In the genomic region with DNA sequence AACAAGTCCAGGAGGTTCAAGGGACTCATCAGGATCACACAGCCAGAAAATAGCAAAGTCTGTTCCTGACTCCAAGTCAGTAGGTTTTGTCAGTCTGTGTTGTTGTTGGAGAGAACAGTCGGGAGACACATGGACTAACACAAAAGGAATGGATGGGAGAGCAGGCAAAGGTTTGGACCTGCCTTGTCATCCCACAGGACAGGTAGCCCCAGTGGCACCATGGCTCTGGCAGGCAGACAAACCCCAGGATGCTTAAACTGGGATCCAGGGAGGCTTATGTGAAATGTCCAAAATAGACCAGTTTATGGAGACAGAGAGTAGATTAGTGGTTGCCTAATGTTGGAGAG, we compare ENCODE assay signal across 25 cellular contexts.
DNase-seq lines count a peak whose midpoint lies in the region; TF ChIP-seq lines count a peak whose summit lies in the region.
"Had no signal": no experiment of that assay in that cellular context is flagged by ENCODE, and none has a peak within 500 bp of the region (broad histone marks: within the 10 kb centered on the region; RNA-seq: fewer than 3 reads in every experiment).

No MANE protein-coding gene starts in this region.

- no peak overlapping the region for H4K91ac ChIP-seq in trophoblast cell (ENCODE audit: low read depth, low read length)

- TF ChIP-seq CTCF in right atrium auricular region (IDR thresholded peaks at IDR 0.05) (no peak), fibroblast of mammary gland (conservative IDR thresholded peaks at IDR 0.05; ENCODE audit: control insufficient read depth, insufficient read depth, low read depth, low read length) (no peak)

- DNase-seq in right atrium auricular region (ENCODE audit: low spot score) (no peak), cardiac septum (ENCODE audit: low spot score) (no peak), fibroblast of mammary gland (ENCODE audit: low read depth) (peak; percentile 33), trophoblast cell (no peak), GM19240 (ENCODE audit: insufficient read length, low spot score) (no peak), HAP-1 (ENCODE audit: low spot score in 2 of 2) (no peak)
- no peak for DNase-seq in activated CD8-positive, alpha-beta memory T cell treated with anti-CD3 and anti-CD28 coated beads, Interleukin-2, amount 50 U/mL, for 48 hours
- DNase-seq in activated T-cell treated with anti-CD3 and anti-CD28 coated beads, Interleukin-2, amount 50 U/mL, for 24 hours: no peak
- DNase-seq: 8988T; activated CD4-positive, alpha-beta memory T cell treated with anti-CD3 and anti-CD28 coated beads for 36 hours; activated CD4-positive, CD25-positive, alpha-beta regulatory T cell; activated CD8-positive, alpha-beta memory T cell treated with anti-CD3 and anti-CD28 coated beads, Interleukin-2, amount 50 U/mL, for 4 hours; CD4-positive, alpha-beta memory T cell; cerebellar nuclear complex; GM23248; Karpas-422; NCI-H1436; T-helper 1 cell had no signal

- no peak overlapping the region for H3K4me3 ChIP-seq in right atrium auricular region
- no peak overlapping the region for H3K4me3 ChIP-seq in fibroblast of mammary gland (ENCODE audit: control insufficient read depth, low read depth, low read length)
- no peak overlapping the region for H3K4me3 ChIP-seq in trophoblast cell (ENCODE audit: low read depth, low read length)
- no peak overlapping the region for H3K4me3 ChIP-seq in HAP-1
- H3K4me3 ChIP-seq: GM12878, GM23248, heart left ventricle, smooth muscle cell had no signal

- H2AFZ ChIP-seq in trophoblast cell (ENCODE audit: insufficient read depth, low read length, poor library complexity): no peak overlapping the region
- H2AFZ ChIP-seq: GM23248 had no signal

- H3K4me3 Mint-ChIP-seq in activated T-cell treated with anti-CD3 and anti-CD28 coated beads, Interleukin-2, amount 50 U/mL, for 24 hours: no peak overlapping the region
- H3K4me3 Mint-ChIP-seq: activated CD4-positive, alpha-beta memory T cell treated with anti-CD3 and anti-CD28 coated beads for 36 hours; CD4-positive, alpha-beta memory T cell; memory B cell had no signal

- no peaks in the 10 kb centered on the region for H3K27me3 ChIP-seq in right atrium auricular region
- H3K27me3 ChIP-seq in trophoblast cell (ENCODE audit: insufficient read depth, low read length): no peaks in the 10 kb centered on the region
- H3K27me3 ChIP-seq in HAP-1 (ENCODE audit: low read depth): peaks cover 62% of the 10 kb centered on the region

- H3K9me3 ChIP-seq in right atrium auricular region: no peaks in the 10 kb centered on the region
- H3K9me3 ChIP-seq in trophoblast cell (ENCODE audit: insufficient read depth, low read depth, low read length): no peaks in the 10 kb centered on the region
- no peaks in the 10 kb centered on the region for H3K9me3 ChIP-seq in HAP-1
- H3K9me3 ChIP-seq: heart left ventricle had no signal

- no peak overlapping the region for H3K4ac ChIP-seq in trophoblast cell (ENCODE audit: low read depth, low read length)

- H3K4me1 ChIP-seq in right atrium auricular region (peaks cover 0 to 23% of the 10 kb centered on the region in 2 donors), trophoblast cell (ENCODE audit: control insufficient read depth in 1 of 2, insufficient read depth in 2 of 2, low read length in 2 of 2) (peaks cover 6 to 8% of the 10 kb centered on the region in 2 experiments), HAP-1 (no peaks in the 10 kb centered on the region)

- no peaks in the 10 kb centered on the region for H3K36me3 ChIP-seq in right atrium auricular region
- H3K36me3 ChIP-seq in trophoblast cell (ENCODE audit: control insufficient read depth in 1 of 2, insufficient read depth in 2 of 2, low read length in 2 of 2): no peaks in the 10 kb centered on the region
- H3K36me3 ChIP-seq in HAP-1 (replicated peaks): no peaks in the 10 kb centered on the region
- H3K36me3 ChIP-seq: heart left ventricle had no signal

- H3K9ac ChIP-seq in trophoblast cell (ENCODE audit: low read length): no peak overlapping the region
- H3K9ac ChIP-seq: GM23248 had no signal

- H3K27ac Mint-ChIP-seq in activated T-cell treated with anti-CD3 and anti-CD28 coated beads, Interleukin-2, amount 50 U/mL, for 24 hours: no peak overlapping the region
- H3K27ac Mint-ChIP-seq: activated CD4-positive, alpha-beta memory T cell treated with anti-CD3 and anti-CD28 coated beads for 36 hours; activated naive CD4-positive, alpha-beta T cell treated with anti-CD3 and anti-CD28 coated beads, Interleukin-2, amount 50 U/mL, for 72 hours; activated T-helper 2 cell treated with anti-CD3 and anti-CD28 coated beads, Interferon-gamma antibody, Interleukin-2, Interleukin-4, amounts not matched to agents 10 μg/mL and 5 μg/mL and 100 μg/mL, durations not matched to agents 14 hours and 24 hours and 36 hours; CD4-positive, alpha-beta memory T cell; memory B cell had no signal

- no peak overlapping the region for H2AK5ac ChIP-seq in trophoblast cell (ENCODE audit: low read length)

- H3K23ac ChIP-seq in trophoblast cell (ENCODE audit: low read length): no peak overlapping the region

- intact Hi-C loops in cardiac septum (cut with DNase I): no loop called here

- no peak overlapping the region for H2BK120ac ChIP-seq in trophoblast cell (ENCODE audit: insufficient read depth, low read length, poor library complexity)

- no peak overlapping the region for H4K12ac ChIP-seq in trophoblast cell (ENCODE audit: low read depth, low read length)

- peak overlapping the region; percentile 44 for H2BK12ac ChIP-seq in trophoblast cell (ENCODE audit: low read length)

- no CpG with 5 or more reads among the region's 1 CpG for WGBS in trophoblast cell (ENCODE audit: extremely low coverage, insufficient coverage, insufficient read length)

- no peak overlapping the region for H3K4me2 ChIP-seq in trophoblast cell (ENCODE audit: low read length)
- H3K4me2 ChIP-seq: smooth muscle cell had no signal

- H3K27me3 Mint-ChIP-seq in activated T-cell treated with anti-CD3 and anti-CD28 coated beads, Interleukin-2, amount 50 U/mL, for 24 hours: peaks cover 62% of the 10 kb centered on the region

- H3K14ac ChIP-seq in trophoblast cell (ENCODE audit: low read length): no peak overlapping the region

- no peak overlapping the region for H3K18ac ChIP-seq in trophoblast cell (ENCODE audit: low read length)

- H3K27ac ChIP-seq in right atrium auricular region (peak overlapping the region; percentile 6 to 46), trophoblast cell (ENCODE audit: low read depth, low read length) (no peak overlapping the region)
- H3K27ac ChIP-seq: GM23248, HL-60 had no signal

- no peaks in the 10 kb centered on the region for H3K4me1 Mint-ChIP-seq in activated T-cell treated with anti-CD3 and anti-CD28 coated beads, Interleukin-2, amount 50 U/mL, for 24 hours (ENCODE audit: low read depth)
- H3K4me1 Mint-ChIP-seq: CD4-positive, alpha-beta memory T cell; memory B cell had no signal

- no peaks in the 10 kb centered on the region for H3K9me3 Mint-ChIP-seq in activated T-cell treated with anti-CD3 and anti-CD28 coated beads, Interleukin-2, amount 50 U/mL, for 24 hours
- H3K9me3 Mint-ChIP-seq: activated CD4-positive, alpha-beta memory T cell treated with anti-CD3 and anti-CD28 coated beads for 36 hours; activated naive CD4-positive, alpha-beta T cell treated with anti-CD3 and anti-CD28 coated beads, Interleukin-2, amount 50 U/mL, for 72 hours; activated T-helper 2 cell treated with anti-CD3 and anti-CD28 coated beads, Interferon-gamma antibody, Interleukin-2, Interleukin-4, amounts not matched to agents 10 μg/mL and 5 μg/mL and 100 μg/mL, durations not matched to agents 14 hours and 24 hours and 36 hours; CD4-positive, alpha-beta memory T cell; memory B cell had no signal

- no peak overlapping the region for H4K8ac ChIP-seq in trophoblast cell (ENCODE audit: low read depth, low read length)

- peaks cover 2% of the 10 kb centered on the region for H3K79me1 ChIP-seq in trophoblast cell (ENCODE audit: low read length)

- H2BK5ac ChIP-seq in trophoblast cell (ENCODE audit: low read depth, low read length, poor library complexity): no peak overlapping the region

- in situ Hi-C loops in HAP-1 (cut with MboI; ENCODE audit: low sequenced_read_pairs): no loop called here

- no peaks in the 10 kb centered on the region for H3K36me3 Mint-ChIP-seq in activated T-cell treated with anti-CD3 and anti-CD28 coated beads, Interleukin-2, amount 50 U/mL, for 24 hours (ENCODE audit: low read depth)
- H3K36me3 Mint-ChIP-seq: activated CD4-positive, alpha-beta memory T cell treated with anti-CD3 and anti-CD28 coated beads for 36 hours; activated naive CD4-positive, alpha-beta T cell treated with anti-CD3 and anti-CD28 coated beads, Interleukin-2, amount 50 U/mL, for 72 hours; CD4-positive, alpha-beta memory T cell; memory B cell had no signal

- no peaks in the 10 kb centered on the region for H3K79me2 ChIP-seq in trophoblast cell (ENCODE audit: control insufficient read depth, insufficient read depth, low read length, poor library complexity)
